In genomic region chrX:49878834-49879655, GRCh38 we compare ENCODE assay signal across 8 cellular contexts. TPM values are rescaled to one million over a fixed set of nuclear protein-coding genes. Genes with fewer than 3 reads are reported as not detected.
DNase-seq lines count a peak whose midpoint lies in the region; ATAC-seq and TF ChIP-seq lines count a peak whose summit lies in the region.

Gene USP27X (plus strand): TSS chrX:49879484. CDS start chrX:49880308, 824 bp downstream.

- peaks cover 11% of the 10 kb centered on the region for H3K4me1 Mint-ChIP-seq in Caco-2 (ENCODE audit: low read depth, unreplicated experiment)

- H3K36me3 Mint-ChIP-seq in Caco-2 (ENCODE audit: insufficient read depth, unreplicated experiment): peaks cover 7% of the 10 kb centered on the region

- H3K27me3 ChIP-seq in Caco-2 (replicated peaks; ENCODE audit: control insufficient read depth, insufficient read depth, low read length) (no peaks in the 10 kb centered on the region), mononuclear cell (ENCODE audit: insufficient read depth, low read length) (no peaks in the 10 kb centered on the region)

- CTCF ChIA-PET in Caco-2 (lab: Charles Lee): interaction anchor here (0.7 to 2.5 kb wide), 2 partner anchors 39 to 921 kb away, joined by 3 to 18 read pairs; no protein-coding TSS in a partner anchor

- DNase-seq in Caco-2 (peak; percentile 86 to 87), HT1080 (ENCODE audit: low read depth) (peak; percentile 81), NOMO-1 treated with dmso at 0.1 percent for 144 hours (lab: John Stamatoyannopoulos, UW; ENCODE audit: unreplicated experiment) (peak; percentile 66), epidermal melanocyte (ENCODE audit: insufficient read length, low spot score) (peak; percentile 29)
- peak; percentile 78 for DNase-seq in activated CD8-positive, alpha-beta memory T cell treated with anti-CD3 and anti-CD28 coated beads, Interleukin-2, amount 50 U/mL, for 48 hours
- peak; percentile 43 to 46 for DNase-seq in stimulated activated CD8-positive, alpha-beta memory T cell treated with anti-CD3 and anti-CD28 coated beads, Interleukin-2, amount 100 ng/mL, for 48 hours (ENCODE audit: low read depth in 2 of 2)

- H3K4me1 ChIP-seq in Caco-2 (peaks cover 33% of the 10 kb centered on the region), mononuclear cell (ENCODE audit: insufficient read depth, low read length) (peaks cover 33% of the 10 kb centered on the region)

- H3K27ac Mint-ChIP-seq in Caco-2 (ENCODE audit: unreplicated experiment): peak within 1 kb of the TSS; percentile 66

- TF ChIP-seq CTCF in Caco-2 (IDR thresholded peaks at IDR 0.05; ENCODE audit: insufficient read depth in 1 of 2, low read depth in 1 of 2, low read length in 1 of 2, severe bottlenecking in 1 of 2, unreplicated experiment in 1 of 2): peak; percentile 42 to 64

- intact Hi-C loops in Caco-2 (cut with micrococcal nuclease; ENCODE audit: unreplicated experiment): loop anchor here (1.0 to 2.0 kb wide), 2 partner anchors 44 to 202 kb away; partner anchors contain the start of gene CLCN5

- peak within 1 kb of the TSS; percentile 73 for H3K4me3 ChIP-seq in Caco-2 (ENCODE audit: low read depth, low read length)
- H3K4me3 ChIP-seq in mononuclear cell (ENCODE audit: low read length): peak within 1 kb of the TSS; percentile 46

- no peaks in the 10 kb centered on the region; the same call in 1 of the 2 replicates for H3K36me3 ChIP-seq in Caco-2 (ENCODE audit: control insufficient read depth, insufficient read depth, low read length)

- H3K4me3 Mint-ChIP-seq in Caco-2 (ENCODE audit: unreplicated experiment): peak within 1 kb of the TSS; percentile 84

- BruUV-seq in Caco-2 (replicated peaks; lab: Mats Ljungman, UMichigan): no TSS peak

- peak; percentile 88 for ATAC-seq in GM21367 (IDR thresholded peaks at IDR 0.05; ENCODE audit: unreplicated experiment)

- H3K9me3 Mint-ChIP-seq in Caco-2 (ENCODE audit: unreplicated experiment): no peaks in the 10 kb centered on the region

- POLR2A ChIA-PET in Caco-2 (lab: Charles Lee): interaction anchor here (0.5 kb wide), 1 partner anchor 40 kb away, joined by 3 read pairs; no protein-coding TSS in a partner anchor

- H3K27me3 Mint-ChIP-seq in Caco-2 (ENCODE audit: insufficient read depth, unreplicated experiment): no peaks in the 10 kb centered on the region

- H3K9me3 ChIP-seq in Caco-2 (no peaks in the 10 kb centered on the region), mononuclear cell (ENCODE audit: low read depth, low read length) (no peaks in the 10 kb centered on the region)

RNA-seq across cellular contexts. Expression of gene USP27X, which starts in this region (rescaled TPM):
- 11.6 and 13.5 TPM in 2 replicates for total RNA-seq in Caco-2 (2022)
- total RNA-seq in HT1080 (2014; rRNA removed; shearing (Covaris generic)): 1.4 and 1.9 TPM in 2 replicates
- polyA plus RNA-seq in HT1080 (2015; cell fraction: cytosol; rRNA removed): 1.6 and 1.9 TPM in 2 replicates
- 1.2 and 1.3 TPM in 2 replicates for polyA plus RNA-seq in HT1080 (2015; cell fraction: nucleus; rRNA removed)
- 2.8 TPM for total RNA-seq in mononuclear cell

Comparison
In these comparisons a context has a peak if more than half of its experiments do, and no peak if none do; other contexts are left out.
1. Peak in every context shown above with its lines: DNase-seq, ATAC-seq and H3K4me3 ChIP-seq.
2. DNase-seq: peak in every context shown above with its lines; median percentile 86 in Caco-2; 81 in HT1080; 78 in activated CD8-positive, alpha-beta memory T cell treated with anti-CD3 and anti-CD28 coated beads, Interleukin-2, amount 50 U/mL, for 48 hours; 66 in NOMO-1 treated with dmso at 0.1 percent for 144 hours; 44 in stimulated activated CD8-positive, alpha-beta memory T cell treated with anti-CD3 and anti-CD28 coated beads, Interleukin-2, amount 100 ng/mL, for 48 hours; 29 in epidermal melanocyte.